In genomic region chr6:134114918-134115714, GRCh38 we compare ENCODE assay signal across 15 cellular contexts.
DNase-seq lines count a peak whose midpoint lies in the region; ATAC-seq, FAIRE-seq and TF ChIP-seq lines count a peak whose summit lies in the region.
"Had no signal": no experiment of that assay in that cellular context is flagged by ENCODE, and none has a peak within 500 bp of the region (broad histone marks: within the 10 kb centered on the region; RNA-seq: fewer than 3 reads in every experiment).

No MANE protein-coding gene starts in this region.

- no peak overlapping the region for H3K27ac Mint-ChIP-seq in astrocyte (ENCODE audit: unreplicated experiment)
- no peak overlapping the region for H3K27ac Mint-ChIP-seq in activated CD8-positive, alpha-beta memory T cell treated with anti-CD3 and anti-CD28 coated beads, Interleukin-2, amount 10 ng/mL, durations not matched to agents 7 days and 5 days

- H3K27ac ChIP-seq in astrocyte (ENCODE audit: low read depth, low read length) (no peak overlapping the region), layer of hippocampus (ENCODE audit: low read depth, low read length) (peak overlapping the region; percentile 59)
- H3K27ac ChIP-seq: GM23248 had no signal

- H3K9ac ChIP-seq in astrocyte (ENCODE audit: low read length) (no peak overlapping the region), skeletal muscle satellite cell (ENCODE audit: low read depth, low read length) (no peak overlapping the region)
- H3K9ac ChIP-seq: GM23248 had no signal

- TF ChIP-seq CTCF in astrocyte (IDR thresholded peaks at IDR 0.05; ENCODE audit: insufficient read depth, low read depth, low read length), result no peak

- H3K79me2 ChIP-seq in astrocyte (ENCODE audit: insufficient read depth, low read length), result no peaks in the 10 kb centered on the region

- DNase-seq in ELF-1 (ENCODE audit: low read depth, low spot score), result peak; percentile 29
- no peak for DNase-seq in astrocyte (ENCODE audit: low read depth)
- DNase-seq in activated CD8-positive, alpha-beta memory T cell treated with anti-CD3 and anti-CD28 coated beads, Interleukin-2, amount 10 ng/mL, durations not matched to agents 7 days and 5 days, result no peak
- DNase-seq in iPS-NIHi11 (ENCODE audit: low spot score), result no peak
- no peak for DNase-seq in activated naive CD4-positive, alpha-beta T cell (lab: John Stamatoyannopoulos, UW)
- DNase-seq: AML-193, Caco-2, GM23248, NCI-H1092, NCI-H2107 had no signal

- H3K27me3 ChIP-seq in astrocyte (ENCODE audit: insufficient read depth, low read length), result no peaks in the 10 kb centered on the region
- H3K27me3 ChIP-seq in layer of hippocampus (ENCODE audit: control insufficient read depth, insufficient read depth, low read length), result no peaks in the 10 kb centered on the region
- H3K27me3 ChIP-seq in skeletal muscle satellite cell (ENCODE audit: control insufficient read depth, insufficient read depth, low read length), result no peaks in the 10 kb centered on the region

- H3K9me3 ChIP-seq in astrocyte (ENCODE audit: insufficient read depth, low read depth, low read length), result no peaks in the 10 kb centered on the region
- no peaks in the 10 kb centered on the region for H3K9me3 ChIP-seq in skeletal muscle satellite cell (replicated peaks; ENCODE audit: low read length)
- H3K9me3 ChIP-seq: Caco-2 had no signal

- no peaks in the 10 kb centered on the region for H3K36me3 Mint-ChIP-seq in astrocyte (ENCODE audit: low read depth, unreplicated experiment)
- no peaks in the 10 kb centered on the region for H3K36me3 Mint-ChIP-seq in activated CD8-positive, alpha-beta memory T cell treated with anti-CD3 and anti-CD28 coated beads, Interleukin-2, amount 10 ng/mL, durations not matched to agents 7 days and 5 days

- FAIRE-seq in astrocyte (lab: Jason Lieb, UNC), result no peak
- FAIRE-seq: GM12878, GM18507 had no signal

- peaks cover 10% of the 10 kb centered on the region for H3K4me1 Mint-ChIP-seq in astrocyte (ENCODE audit: low read depth, unreplicated experiment)
- H3K4me1 Mint-ChIP-seq in activated CD8-positive, alpha-beta memory T cell treated with anti-CD3 and anti-CD28 coated beads, Interleukin-2, amount 10 ng/mL, durations not matched to agents 7 days and 5 days, result peaks cover 13% of the 10 kb centered on the region

- no peak overlapping the region for H2AFZ ChIP-seq in astrocyte (ENCODE audit: low read depth, low read length)
- H2AFZ ChIP-seq: GM23248 had no signal

- H3K27me3 Mint-ChIP-seq in astrocyte (ENCODE audit: low read depth, unreplicated experiment), result peaks cover 2% of the 10 kb centered on the region
- peaks cover 18% of the 10 kb centered on the region for H3K27me3 Mint-ChIP-seq in activated CD8-positive, alpha-beta memory T cell treated with anti-CD3 and anti-CD28 coated beads, Interleukin-2, amount 10 ng/mL, durations not matched to agents 7 days and 5 days

- CTCF ChIA-PET in activated CD8-positive, alpha-beta memory T cell treated with anti-CD3 and anti-CD28 coated beads, Interleukin-2, amount 10 ng/mL, durations not matched to agents 7 days and 5 days (lab: Charles Lee), result interaction anchor here (1.2 kb wide), 1 partner anchor 18 kb away, joined by 4 read pairs; no protein-coding TSS in a partner anchor

- H3K4me3 ChIP-seq in astrocyte (ENCODE audit: insufficient read depth, low read depth, low read length) (no peak overlapping the region), skeletal muscle satellite cell (ENCODE audit: low read length) (no peak overlapping the region)
- H3K4me3 ChIP-seq: GM12878, GM23248 had no signal

- no peak overlapping the region for H3K4me3 Mint-ChIP-seq in astrocyte (ENCODE audit: unreplicated experiment)
- H3K4me3 Mint-ChIP-seq in activated CD8-positive, alpha-beta memory T cell treated with anti-CD3 and anti-CD28 coated beads, Interleukin-2, amount 10 ng/mL, durations not matched to agents 7 days and 5 days, result no peak overlapping the region

- ATAC-seq in activated CD8-positive, alpha-beta memory T cell treated with anti-CD3 and anti-CD28 coated beads, Interleukin-2, amount 10 ng/mL, durations not matched to agents 7 days and 5 days, result no peak
- no peak for ATAC-seq in GM21717 (IDR thresholded peaks at IDR 0.05; ENCODE audit: unreplicated experiment)
- ATAC-seq: GM12878 had no signal

- no peaks in the 10 kb centered on the region for H3K9me3 Mint-ChIP-seq in astrocyte (ENCODE audit: unreplicated experiment)
- no peaks in the 10 kb centered on the region for H3K9me3 Mint-ChIP-seq in activated CD8-positive, alpha-beta memory T cell treated with anti-CD3 and anti-CD28 coated beads, Interleukin-2, amount 10 ng/mL, durations not matched to agents 7 days and 5 days (ENCODE audit: low read depth)

- H3K4me2 ChIP-seq in astrocyte (ENCODE audit: low read length), result peak overlapping the region; percentile 40
- peak overlapping the region; percentile 57 for H3K4me2 ChIP-seq in skeletal muscle satellite cell (ENCODE audit: low read length)

- H3K36me3 ChIP-seq in astrocyte (ENCODE audit: insufficient read depth, low read length) (no peaks in the 10 kb centered on the region), skeletal muscle satellite cell (ENCODE audit: insufficient read depth, low read length) (no peaks in the 10 kb centered on the region)

- peaks cover 4% of the 10 kb centered on the region for H3K4me1 ChIP-seq in astrocyte (ENCODE audit: insufficient read depth, low read length)
- peaks cover 20% of the 10 kb centered on the region for H3K4me1 ChIP-seq in skeletal muscle satellite cell (ENCODE audit: control insufficient read depth, insufficient read depth, low read length)
- H3K4me1 ChIP-seq: Caco-2 had no signal

- no peaks in the 10 kb centered on the region for H4K20me1 ChIP-seq in astrocyte (ENCODE audit: insufficient read depth, low read length)
